In genomic region chr3:149120051-149120972, GRCh38 we compare ENCODE assay signal across 8 cellular contexts. TPM values are rescaled to one million over a fixed set of nuclear protein-coding genes. Genes with fewer than 3 reads are reported as not detected.
A peak's percentile ranks its signal among the peaks of the same experiment; 100 is the strongest.
DNase-seq lines count a peak whose midpoint lies in the region; ATAC-seq and TF ChIP-seq lines count a peak whose summit lies in the region.

No MANE protein-coding gene starts in this region.

- H3K4me3 ChIP-seq in A673 (ENCODE audit: low read depth, low read length, poor library complexity, severe bottlenecking) (no peak overlapping the region), gastrocnemius medialis (no peak overlapping the region)

- H3K4me1 ChIP-seq in A673 (ENCODE audit: insufficient read depth, low read length, poor library complexity, severe bottlenecking) (no peaks in the 10 kb centered on the region), gastrocnemius medialis (no peaks in the 10 kb centered on the region)

- H3K36me3 Mint-ChIP-seq in activated T-helper 17 cell treated with anti-CD3 and anti-CD28 coated beads, Interleukin-2, amount 50 U/mL, for 72 hours (ENCODE audit: low read depth) = no peaks in the 10 kb centered on the region

- no peak for TF ChIP-seq POLR2A in gastrocnemius medialis (IDR thresholded peaks at IDR 0.05)

- DNase-seq in A673 (ENCODE audit: low spot score) = peak; percentile 70
- DNase-seq in NCI-H2227 treated with DMSO at 0.1 percent for 48 hours (lab: John Stamatoyannopoulos, UW) = peak; percentile 3
- no peak for DNase-seq in left cardiac atrium
- DNase-seq in gastrocnemius medialis = no peak

- H3K27me3 ChIP-seq in A673 (replicated peaks; ENCODE audit: insufficient read depth, low read depth, low read length, poor library complexity) (no peaks in the 10 kb centered on the region), gastrocnemius medialis (no peaks in the 10 kb centered on the region)

- POLR2A ChIA-PET in A673 (lab: Charles Lee; ENCODE audit: low non-redundant PET) = no interaction called here

- H3K36me3 ChIP-seq in A673 (ENCODE audit: insufficient read depth, low read length, poor library complexity, severe bottlenecking) (no peaks in the 10 kb centered on the region), gastrocnemius medialis (no peaks in the 10 kb centered on the region)

- intact Hi-C loops in A673 (cut with micrococcal nuclease; ENCODE audit: unreplicated experiment) = loop anchor here (1.0 to 5.0 kb wide), 3 partner anchors 153 to 367 kb away; no protein-coding TSS in a partner anchor
- intact Hi-C loops in left cardiac atrium (cut with DNase I) = loop anchor here (5.0 to 10.0 kb wide), 2 partner anchors 152 to 364 kb away; no protein-coding TSS in a partner anchor
- intact Hi-C loops in gastrocnemius medialis (cut with DNase I; ENCODE audit: low total_unique reads) = loop anchor here (1.0 to 5.0 kb wide), 3 partner anchors 153 to 362 kb away; no protein-coding TSS in a partner anchor

- TF ChIP-seq CTCF in A673 (conservative IDR thresholded peaks at IDR 0.05; ENCODE audit: low read depth, low read length) (peak; percentile 69), GM12873 (IDR thresholded peaks at IDR 0.05; ENCODE audit: insufficient read depth, low read depth, low read length, missing control alignments) (peak; percentile 57), gastrocnemius medialis (IDR thresholded peaks at IDR 0.05 in 4 of 5, conservative IDR thresholded peaks at IDR 0.05 in 1 of 5) (peak; percentile 48 to 74 (median 65))

- no peaks in the 10 kb centered on the region for H3K9me3 ChIP-seq in A673 (ENCODE audit: low read depth, low read length, poor library complexity, severe bottlenecking)
- no peaks in the 10 kb centered on the region for H3K9me3 ChIP-seq in gastrocnemius medialis

- CTCF ChIA-PET in A673 (lab: Charles Lee) = interaction anchor here (0.5 to 1.3 kb wide), 10 partner anchors 9 to 368 kb away, joined by 3 to 38 read pairs (median 4); partner anchors contain the start of genes HPS3 and TM4SF18

- in situ Hi-C loops in gastrocnemius medialis (cut with MboI; ENCODE audit: low sequenced_read_pairs in 4 of 4) = loop anchor here (5.0 to 25.0 kb wide), 4 partner anchors 152 to 367 kb away; partner anchors contain the start of gene CPA3 (in 2 of the 4)

- no TSS peak for BruUV-seq in A673 (replicated peaks; lab: Mats Ljungman, UMichigan)

- H3K27ac ChIP-seq in A673 (ENCODE audit: low read depth, low read length, poor library complexity, severe bottlenecking) = no peak overlapping the region
- no peak overlapping the region for H3K27ac ChIP-seq in gastrocnemius medialis

- no peak overlapping the region for H3K4me3 Mint-ChIP-seq in activated T-helper 17 cell treated with anti-CD3 and anti-CD28 coated beads, Interleukin-2, amount 50 U/mL, for 72 hours

- no peaks in the 10 kb centered on the region for H3K9me3 Mint-ChIP-seq in activated T-helper 17 cell treated with anti-CD3 and anti-CD28 coated beads, Interleukin-2, amount 50 U/mL, for 72 hours

- H3K4me1 Mint-ChIP-seq in activated T-helper 17 cell treated with anti-CD3 and anti-CD28 coated beads, Interleukin-2, amount 50 U/mL, for 72 hours = no peaks in the 10 kb centered on the region

- peak overlapping the region; percentile 47 for H3K27ac Mint-ChIP-seq in activated T-helper 17 cell treated with anti-CD3 and anti-CD28 coated beads, Interleukin-2, amount 50 U/mL, for 72 hours

- ATAC-seq in HG03060 (IDR thresholded peaks at IDR 0.05; ENCODE audit: low read depth, unreplicated experiment) = peak; percentile 64
- ATAC-seq in activated T-helper 17 cell treated with anti-CD3 and anti-CD28 coated beads, Interleukin-2, amount 50 U/mL, for 72 hours (replicated peaks) = peak; percentile 73
- ATAC-seq in left cardiac atrium = peak; percentile 56 to 78
- peak; percentile 72 to 78 for ATAC-seq in gastrocnemius medialis
- no peak for ATAC-seq in HG02973 (IDR thresholded peaks at IDR 0.05; ENCODE audit: unreplicated experiment)

- H3K27me3 Mint-ChIP-seq in activated T-helper 17 cell treated with anti-CD3 and anti-CD28 coated beads, Interleukin-2, amount 50 U/mL, for 72 hours = peaks cover 8% of the 10 kb centered on the region

RNA-seq across cellular contexts. Expression of gene HPS3, which starts 9.1 kb away (rescaled TPM):
- 12.6 and 15.1 TPM in 2 replicates for total RNA-seq in A673 (2021)
- total RNA-seq in activated T-helper 17 cell treated with anti-CD3 and anti-CD28 coated beads, Interleukin-2, amount 50 U/mL, for 72 hours = 10 to 100 TPM; 24.0 to 24.7 TPM
- 1 to 10 TPM; 7.7 to 9.7 TPM for total RNA-seq in left cardiac atrium
- 1 to 10 TPM; 3.1 to 5.5 (median 4.4) TPM for total RNA-seq in gastrocnemius medialis

RNA-seq across cellular contexts. Expression of gene HLTF, which starts 34.0 kb away (rescaled TPM):
- total RNA-seq in A673 (2021) = 37.6 and 40.1 TPM in 2 replicates
- 10 to 100 TPM; 24.5 to 28.2 TPM for total RNA-seq in activated T-helper 17 cell treated with anti-CD3 and anti-CD28 coated beads, Interleukin-2, amount 50 U/mL, for 72 hours
- 10 to 100 TPM; 18.9 to 25.0 TPM for total RNA-seq in left cardiac atrium
- 10 to 100 TPM in 1 of 4 donors, 1 to 10 TPM in 3; 2.8 to 11.0 (median 5.9) TPM for total RNA-seq in gastrocnemius medialis

Comparison
In these comparisons a context has a peak if more than half of its experiments do, and no peak if none do; other contexts are left out.
1. DNase-seq: peak in A673 (single experiment) and NCI-H2227 treated with DMSO at 0.1 percent for 48 hours (single experiment); none in left cardiac atrium (single experiment) and gastrocnemius medialis (0 of 2).
2. Peak in every context shown above with its lines, with median percentiles within 50 percentile points of each other: CTCF ChIP-seq.